1 cellular context compared by ENCODE assay signal in the genomic region with DNA sequence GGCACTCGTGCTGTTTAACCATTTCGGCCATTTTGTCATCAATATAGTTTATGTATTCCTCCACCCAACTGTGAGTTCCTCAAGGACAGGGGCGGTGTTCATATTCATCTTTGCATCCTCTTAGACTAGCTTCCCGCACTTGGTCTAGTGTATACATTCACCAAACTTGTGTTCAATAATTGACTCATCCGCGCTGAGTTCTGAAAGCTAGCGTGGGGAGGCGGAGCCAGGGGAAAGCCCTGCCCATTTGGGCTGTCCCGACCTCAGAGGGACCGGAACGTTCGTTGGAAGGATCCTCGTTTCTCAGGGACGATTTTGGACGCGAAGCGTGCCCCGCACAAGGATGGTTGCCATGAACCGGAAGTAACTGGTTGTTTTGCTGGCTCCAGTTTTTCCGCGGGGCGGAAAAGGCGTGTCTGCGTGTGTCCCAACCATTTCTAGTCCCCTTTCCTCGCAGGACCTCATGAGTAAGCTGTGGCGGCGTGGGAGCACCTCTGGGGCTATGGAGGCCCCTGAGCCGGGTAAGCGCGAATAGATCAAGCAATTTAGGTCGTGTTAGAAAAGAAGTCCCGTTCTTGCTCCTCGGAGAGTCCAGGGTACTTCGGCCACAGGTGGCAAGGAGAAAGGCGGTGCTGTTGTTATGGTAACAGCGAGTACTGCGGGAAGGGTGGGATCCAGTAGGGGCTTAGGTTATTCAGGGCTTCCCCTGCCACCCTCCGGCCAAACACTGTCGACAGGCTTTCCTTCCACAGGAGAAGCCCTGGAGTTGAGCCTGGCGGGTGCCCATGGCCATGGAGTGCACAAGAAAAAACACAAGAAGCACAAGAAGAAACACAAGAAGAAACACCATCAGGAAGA.
A peak's percentile ranks its signal among the peaks of the same experiment; 100 is the strongest.
TF ChIP-seq lines count a peak whose summit lies in the region.

TSS of gene INO80B (plus strand) at position 434 of the 858 bp plus-strand sequence. CDS start at position 464, 30 bp downstream.

TF ChIP-seq in K562, 482 proteins besides CTCF, POLR2A, EP300 and RAD21 (continued from another document and continues in another):
- TF ChIP-seq, protein P1, sequence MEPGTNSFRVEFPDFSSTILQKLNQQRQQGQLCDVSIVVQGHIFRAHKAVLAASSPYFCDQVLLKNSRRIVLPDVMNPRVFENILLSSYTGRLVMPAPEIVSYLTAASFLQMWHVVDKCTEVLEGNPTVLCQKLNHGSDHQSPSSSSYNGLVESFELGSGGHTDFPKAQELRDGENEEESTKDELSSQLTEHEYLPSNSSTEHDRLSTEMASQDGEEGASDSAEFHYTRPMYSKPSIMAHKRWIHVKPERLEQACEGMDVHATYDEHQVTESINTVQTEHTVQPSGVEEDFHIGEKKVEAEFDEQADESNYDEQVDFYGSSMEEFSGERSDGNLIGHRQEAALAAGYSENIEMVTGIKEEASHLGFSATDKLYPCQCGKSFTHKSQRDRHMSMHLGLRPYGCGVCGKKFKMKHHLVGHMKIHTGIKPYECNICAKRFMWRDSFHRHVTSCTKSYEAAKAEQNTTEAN (CRISPR knock-in tag; IDR thresholded peaks at IDR 0.05): no peak
- TF ChIP-seq JUND (IDR thresholded peaks at IDR 0.05; ENCODE audit: borderline replicate concordance, low read depth, low read length): peak; percentile 73
- peak; percentile 74; the same call in 2 of the 3 replicates for TF ChIP-seq JUND (tag; IDR thresholded peaks at IDR 0.05; ENCODE audit: borderline replicate concordance, low read depth, low read length)
- TF ChIP-seq CCAR2 (IDR thresholded peaks at IDR 0.05; ENCODE audit: low read depth, low read length): peak; percentile 93; the same call in 1 of the 2 replicates
- peak; percentile 61; the same call in 1 of the 2 replicates for TF ChIP-seq PKNOX1 (IDR thresholded peaks at IDR 0.05)
- TF ChIP-seq TAF1 (IDR thresholded peaks at IDR 0.05; ENCODE audit: control insufficient read depth, extremely low read depth, insufficient read depth, low read length, severe bottlenecking): peak; percentile 61
- TF ChIP-seq FOXJ2 (tag; IDR thresholded peaks at IDR 0.05): peak; percentile 61; the same call in 1 of the 2 replicates
- TF ChIP-seq TBL1XR1 (IDR thresholded peaks at IDR 0.05; ENCODE audit: low read length in 2 of 2): peak; percentile 54 to 70; a peak in 1 of 4 replicates
- TF ChIP-seq RNF2 (IDR thresholded peaks at IDR 0.05): peak; percentile 50; the same call in 1 of the 2 replicates
- no peak for TF ChIP-seq ZNF77 (CRISPR knock-in tag; IDR thresholded peaks at IDR 0.05)
- peak; percentile 45 to 54; a peak in 3 of 4 replicates for TF ChIP-seq NRF1 (conservative IDR thresholded peaks at IDR 0.05 in 1 of 2, IDR thresholded peaks at IDR 0.05 in 1 of 2)
- TF ChIP-seq PML (IDR thresholded peaks at IDR 0.05; ENCODE audit: low read length): peak; percentile 58; the same call in 1 of the 2 replicates
- TF ChIP-seq TCF7 (IDR thresholded peaks at IDR 0.05; ENCODE audit: borderline replicate concordance): peak; percentile 91
- TF ChIP-seq SAFB (IDR thresholded peaks at IDR 0.05; ENCODE audit: borderline replicate concordance, low read depth, low read length): peak; percentile 81
- TF ChIP-seq ATF7 (IDR thresholded peaks at IDR 0.05): peak; percentile 90
- peak; percentile 80 for TF ChIP-seq GMEB1 (CRISPR knock-in tag; IDR thresholded peaks at IDR 0.05)
- TF ChIP-seq ELF1 (tag; IDR thresholded peaks at IDR 0.05): peak; percentile 99
- peak; percentile 6 for TF ChIP-seq ZFP36 (IDR thresholded peaks at IDR 0.05; ENCODE audit: low read depth, low read length, partially characterized antibody)
- peak; percentile 88; the same call in 1 of the 2 replicates for TF ChIP-seq MTA3 (IDR thresholded peaks at IDR 0.05; ENCODE audit: borderline replicate concordance)
- TF ChIP-seq, protein P2, sequence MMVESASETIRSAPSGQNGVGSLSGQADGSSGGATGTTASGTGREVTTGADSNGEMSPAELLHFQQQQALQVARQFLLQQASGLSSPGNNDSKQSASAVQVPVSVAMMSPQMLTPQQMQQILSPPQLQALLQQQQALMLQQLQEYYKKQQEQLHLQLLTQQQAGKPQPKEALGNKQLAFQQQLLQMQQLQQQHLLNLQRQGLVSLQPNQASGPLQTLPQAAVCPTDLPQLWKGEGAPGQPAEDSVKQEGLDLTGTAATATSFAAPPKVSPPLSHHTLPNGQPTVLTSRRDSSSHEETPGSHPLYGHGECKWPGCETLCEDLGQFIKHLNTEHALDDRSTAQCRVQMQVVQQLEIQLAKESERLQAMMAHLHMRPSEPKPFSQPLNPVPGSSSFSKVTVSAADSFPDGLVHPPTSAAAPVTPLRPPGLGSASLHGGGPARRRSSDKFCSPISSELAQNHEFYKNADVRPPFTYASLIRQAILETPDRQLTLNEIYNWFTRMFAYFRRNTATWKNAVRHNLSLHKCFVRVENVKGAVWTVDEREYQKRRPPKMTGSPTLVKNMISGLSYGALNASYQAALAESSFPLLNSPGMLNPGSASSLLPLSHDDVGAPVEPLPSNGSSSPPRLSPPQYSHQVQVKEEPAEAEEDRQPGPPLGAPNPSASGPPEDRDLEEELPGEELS (CRISPR knock-in tag; IDR thresholded peaks at IDR 0.05; ENCODE audit: borderline replicate concordance): no peak
- TF ChIP-seq RBBP5 (IDR thresholded peaks at IDR 0.05; ENCODE audit: borderline replicate concordance, insufficient read depth, low read length, poor library complexity, severe bottlenecking): no peak
- TF ChIP-seq, protein P3, sequence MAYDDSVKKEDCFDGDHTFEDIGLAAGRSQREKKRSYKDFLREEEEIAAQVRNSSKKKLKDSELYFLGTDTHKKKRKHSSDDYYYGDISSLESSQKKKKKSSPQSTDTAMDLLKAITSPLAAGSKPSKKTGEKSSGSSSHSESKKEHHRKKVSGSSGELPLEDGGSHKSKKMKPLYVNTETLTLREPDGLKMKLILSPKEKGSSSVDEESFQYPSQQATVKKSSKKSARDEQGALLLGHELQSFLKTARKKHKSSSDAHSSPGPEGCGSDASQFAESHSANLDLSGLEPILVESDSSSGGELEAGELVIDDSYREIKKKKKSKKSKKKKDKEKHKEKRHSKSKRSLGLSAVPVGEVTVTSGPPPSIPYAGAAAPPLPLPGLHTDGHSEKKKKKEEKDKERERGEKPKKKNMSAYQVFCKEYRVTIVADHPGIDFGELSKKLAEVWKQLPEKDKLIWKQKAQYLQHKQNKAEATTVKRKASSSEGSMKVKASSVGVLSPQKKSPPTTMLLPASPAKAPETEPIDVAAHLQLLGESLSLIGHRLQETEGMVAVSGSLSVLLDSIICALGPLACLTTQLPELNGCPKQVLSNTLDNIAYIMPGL (CRISPR knock-in tag; IDR thresholded peaks at IDR 0.05): no peak; the same call in 1 of the 2 replicates
- 0 out of 2 replicates have a peak, but pooled peaks have one; percentile 67 for TF ChIP-seq FOXK1 (CRISPR knock-in tag; IDR thresholded peaks at IDR 0.05; ENCODE audit: borderline replicate concordance)
- TF ChIP-seq ETV6 (IDR thresholded peaks at IDR 0.05; ENCODE audit: borderline replicate concordance in 1 of 2, low read depth in 2 of 2, low read length in 1 of 2): 0 out of 4 replicates have a peak, but pooled peaks of 1 of the 2 experiments have one; percentile 39
- no peak for TF ChIP-seq ETV6 (CRISPR knock-in tag; IDR thresholded peaks at IDR 0.05; ENCODE audit: borderline replicate concordance)
- TF ChIP-seq HIVEP1 (CRISPR knock-in tag; IDR thresholded peaks at IDR 0.05): peak; percentile 61; the same call in 1 of the 2 replicates
- TF ChIP-seq ZZZ3 (IDR thresholded peaks at IDR 0.05): 0 out of 2 replicates have a peak, but pooled peaks have one; percentile 20
- TF ChIP-seq, protein P4, sequence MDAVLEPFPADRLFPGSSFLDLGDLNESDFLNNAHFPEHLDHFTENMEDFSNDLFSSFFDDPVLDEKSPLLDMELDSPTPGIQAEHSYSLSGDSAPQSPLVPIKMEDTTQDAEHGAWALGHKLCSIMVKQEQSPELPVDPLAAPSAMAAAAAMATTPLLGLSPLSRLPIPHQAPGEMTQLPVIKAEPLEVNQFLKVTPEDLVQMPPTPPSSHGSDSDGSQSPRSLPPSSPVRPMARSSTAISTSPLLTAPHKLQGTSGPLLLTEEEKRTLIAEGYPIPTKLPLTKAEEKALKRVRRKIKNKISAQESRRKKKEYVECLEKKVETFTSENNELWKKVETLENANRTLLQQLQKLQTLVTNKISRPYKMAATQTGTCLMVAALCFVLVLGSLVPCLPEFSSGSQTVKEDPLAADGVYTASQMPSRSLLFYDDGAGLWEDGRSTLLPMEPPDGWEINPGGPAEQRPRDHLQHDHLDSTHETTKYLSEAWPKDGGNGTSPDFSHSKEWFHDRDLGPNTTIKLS (IDR thresholded peaks at IDR 0.05; ENCODE audit: borderline replicate concordance, low read depth): peak; percentile 74; the same call in 1 of the 2 replicates
- TF ChIP-seq NR2C1 (IDR thresholded peaks at IDR 0.05): peak; percentile 98
- peak; percentile 100 for TF ChIP-seq NR2C1 (tag; IDR thresholded peaks at IDR 0.05)
- TF ChIP-seq, protein P5, sequence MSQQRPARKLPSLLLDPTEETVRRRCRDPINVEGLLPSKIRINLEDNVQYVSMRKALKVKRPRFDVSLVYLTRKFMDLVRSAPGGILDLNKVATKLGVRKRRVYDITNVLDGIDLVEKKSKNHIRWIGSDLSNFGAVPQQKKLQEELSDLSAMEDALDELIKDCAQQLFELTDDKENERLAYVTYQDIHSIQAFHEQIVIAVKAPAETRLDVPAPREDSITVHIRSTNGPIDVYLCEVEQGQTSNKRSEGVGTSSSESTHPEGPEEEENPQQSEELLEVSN (IDR thresholded peaks at IDR 0.05; ENCODE audit: borderline replicate concordance in 1 of 2, extremely low read depth in 1 of 2, insufficient read depth in 1 of 2, insufficient read length in 1 of 2, low read depth in 1 of 2, low read length in 1 of 2, poor library complexity in 1 of 2, severe bottlenecking in 1 of 2): peak in 1 of 2 experiments; percentile 49
- no peak for TF ChIP-seq ARID1B (IDR thresholded peaks at IDR 0.05)
- TF ChIP-seq, protein P6, sequence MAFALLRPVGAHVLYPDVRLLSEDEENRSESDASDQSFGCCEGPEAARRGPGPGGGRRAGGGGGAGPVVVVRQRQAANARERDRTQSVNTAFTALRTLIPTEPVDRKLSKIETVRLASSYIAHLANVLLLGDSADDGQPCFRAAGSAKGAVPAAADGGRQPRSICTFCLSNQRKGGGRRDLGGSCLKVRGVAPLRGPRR (CRISPR knock-in tag; IDR thresholded peaks at IDR 0.05): 0 out of 2 replicates have a peak, but pooled peaks have one; percentile 18
- no peak for TF ChIP-seq MCM3 (IDR thresholded peaks at IDR 0.05)
- TF ChIP-seq RFX1 (IDR thresholded peaks at IDR 0.05): peak; percentile 97
- TF ChIP-seq KAT7 (CRISPR knock-in tag; IDR thresholded peaks at IDR 0.05; ENCODE audit: borderline replicate concordance): peak; percentile 50; the same call in 1 of the 2 replicates
- TF ChIP-seq CHAMP1 (IDR thresholded peaks at IDR 0.05): peak; percentile 52; the same call in 1 of the 2 replicates
- TF ChIP-seq, protein P7, sequence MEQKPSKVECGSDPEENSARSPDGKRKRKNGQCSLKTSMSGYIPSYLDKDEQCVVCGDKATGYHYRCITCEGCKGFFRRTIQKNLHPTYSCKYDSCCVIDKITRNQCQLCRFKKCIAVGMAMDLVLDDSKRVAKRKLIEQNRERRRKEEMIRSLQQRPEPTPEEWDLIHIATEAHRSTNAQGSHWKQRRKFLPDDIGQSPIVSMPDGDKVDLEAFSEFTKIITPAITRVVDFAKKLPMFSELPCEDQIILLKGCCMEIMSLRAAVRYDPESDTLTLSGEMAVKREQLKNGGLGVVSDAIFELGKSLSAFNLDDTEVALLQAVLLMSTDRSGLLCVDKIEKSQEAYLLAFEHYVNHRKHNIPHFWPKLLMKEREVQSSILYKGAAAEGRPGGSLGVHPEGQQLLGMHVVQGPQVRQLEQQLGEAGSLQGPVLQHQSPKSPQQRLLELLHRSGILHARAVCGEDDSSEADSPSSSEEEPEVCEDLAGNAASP (IDR thresholded peaks at IDR 0.05): no peak
- TF ChIP-seq ZNF12 (CRISPR knock-in tag; IDR thresholded peaks at IDR 0.05): 0 out of 2 replicates have a peak, but pooled peaks have one; percentile 54
- TF ChIP-seq POLR3G (IDR thresholded peaks at IDR 0.05; ENCODE audit: extremely low read depth, insufficient read length, insufficient replicate concordance): no peak
- peak; percentile 77 for TF ChIP-seq MAX (CRISPR knock-in tag; IDR thresholded peaks at IDR 0.05)
